ENCODE assay signal across 8 cellular contexts in the genomic region with DNA sequence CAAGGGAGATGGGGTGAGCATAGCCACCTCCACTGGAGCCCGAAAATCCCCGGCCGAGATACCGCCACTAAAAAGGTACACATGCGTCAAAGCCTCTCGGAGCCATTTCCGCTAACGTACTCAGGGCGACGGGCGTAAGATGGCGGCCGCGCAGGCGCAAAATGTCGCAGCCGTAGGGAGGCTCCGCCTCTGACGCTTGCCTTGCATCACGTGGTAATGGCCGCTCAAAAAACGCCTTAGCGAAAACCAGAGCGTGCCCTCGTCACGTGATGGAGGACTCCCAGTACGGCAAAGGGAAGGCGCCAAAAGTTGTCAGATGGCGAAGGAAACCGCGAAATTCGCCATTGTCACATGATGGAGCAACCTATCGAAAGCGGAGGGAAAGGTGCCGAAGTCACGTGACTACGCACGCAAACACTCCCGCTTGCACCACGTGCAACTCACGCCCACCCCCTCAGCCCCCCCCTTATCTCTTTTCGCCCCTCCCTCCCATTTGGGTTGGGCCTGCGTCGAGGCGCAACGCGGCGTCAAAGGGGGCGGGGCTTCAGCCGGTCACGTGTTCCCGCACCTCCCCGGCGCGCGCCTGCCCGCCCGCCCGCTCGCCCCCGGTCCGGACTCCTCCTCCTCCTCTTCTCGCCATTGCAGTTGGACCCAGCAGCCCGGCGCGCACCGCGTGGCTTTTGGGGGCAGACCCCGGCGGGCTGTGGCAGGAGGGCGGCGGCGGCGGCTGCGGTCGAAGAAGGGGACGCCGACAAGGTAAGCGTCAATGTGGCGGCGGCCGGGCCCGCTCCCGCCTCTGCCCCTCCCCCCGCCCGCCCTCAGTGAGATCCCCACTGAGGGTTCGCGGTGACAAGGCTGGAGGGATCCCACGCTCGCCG. TPM values are rescaled to one million over a fixed set of nuclear protein-coding genes. Genes with fewer than 3 reads are reported as not detected.
DNase-seq lines count a peak whose midpoint lies in the region; ATAC-seq and TF ChIP-seq lines count a peak whose summit lies in the region.

Gene ILF3, plus strand, starts transcription at position 615 of the 878 bp plus-strand sequence. CDS start 16,260 bp downstream, outside the sequence.

- intact Hi-C loops in activated CD4-positive, alpha-beta T cell treated with anti-CD3 and anti-CD28 coated beads, Interleukin-2, amount 10 ng/mL, durations not matched to agents 24 days and 14 days (cut with micrococcal nuclease), result loop anchor here (1.0 to 10.0 kb wide), 9 partner anchors 47 to 459 kb away; partner anchors contain the start of genes CDC37, DNMT1, KEAP1 and KRI1
- intact Hi-C loops in colonic mucosa (cut with DNase I), result no loop called here

- no peak for TF ChIP-seq CTCF in BJ (IDR thresholded peaks at IDR 0.05; ENCODE audit: insufficient read depth, low read depth, low read length)
- TF ChIP-seq CTCF in colonic mucosa (IDR thresholded peaks at IDR 0.05), result no peak

- CTCF ChIA-PET in BJ (lab: Yijun Ruan, JAX), result interaction anchor here (0.7 to 2.4 kb wide), 3 partner anchors 9 to 230 kb away, joined by 3 to 7 read pairs (median 3); no protein-coding TSS in a partner anchor

- POLR2A ChIA-PET in BJ (lab: Charles Lee), result no interaction called here

- no peaks in the 10 kb centered on the region for H3K27me3 ChIP-seq in BJ (ENCODE audit: control insufficient read depth, insufficient read depth, low read length)
- no peaks in the 10 kb centered on the region for H3K27me3 ChIP-seq in colonic mucosa

- no peaks in the 10 kb centered on the region for H3K9me3 Mint-ChIP-seq in activated CD4-positive, alpha-beta T cell treated with anti-CD3 and anti-CD28 coated beads, Interleukin-2, amount 10 ng/mL, durations not matched to agents 24 days and 14 days

- H3K27ac Mint-ChIP-seq in activated CD4-positive, alpha-beta T cell treated with anti-CD3 and anti-CD28 coated beads, Interleukin-2, amount 10 ng/mL, durations not matched to agents 24 days and 14 days, result peak within 1 kb of the TSS; percentile 99

- peak within 1 kb of the TSS; percentile 99 for H3K4me3 Mint-ChIP-seq in activated CD4-positive, alpha-beta T cell treated with anti-CD3 and anti-CD28 coated beads, Interleukin-2, amount 10 ng/mL, durations not matched to agents 24 days and 14 days

- peak within 1 kb of the TSS; percentile 97 to 99 for H3K9ac ChIP-seq in colonic mucosa (ENCODE audit: low read depth in 2 of 2, low read length in 2 of 2)

- H3K27ac ChIP-seq in colonic mucosa, result peak within 1 kb of the TSS; percentile 95

- no peaks in the 10 kb centered on the region for H3K9me3 ChIP-seq in colonic mucosa

- peaks cover 41% of the 10 kb centered on the region for H3K36me3 Mint-ChIP-seq in activated CD4-positive, alpha-beta T cell treated with anti-CD3 and anti-CD28 coated beads, Interleukin-2, amount 10 ng/mL, durations not matched to agents 24 days and 14 days (ENCODE audit: low read depth)

- DNase-seq in BJ (ENCODE audit: low read depth) (peak; percentile 100), NCI-H526 treated with DMSO at 0.1 percent for 48 hours (lab: John Stamatoyannopoulos, UW) (peak; percentile 97), colonic mucosa (peak; percentile 99), kidney tubule cell (ENCODE audit: low spot score) (peak; percentile 100)
- peak; percentile 100 for DNase-seq in activated CD4-positive, alpha-beta T cell treated with anti-CD3 and anti-CD28 coated beads, Interleukin-2, amount 10 ng/mL, durations not matched to agents 24 days and 14 days
- peak; percentile 98 to 100 (median 98) for DNase-seq in stimulated activated CD4-positive, alpha-beta T cell treated with anti-CD3 and anti-CD28 coated beads, Interleukin-1b, Interleukin-23, amount 100 ng/mL, for 24 hours (ENCODE audit: low read depth in 4 of 4, low spot score in 1 of 4)

- H3K27me3 Mint-ChIP-seq in activated CD4-positive, alpha-beta T cell treated with anti-CD3 and anti-CD28 coated beads, Interleukin-2, amount 10 ng/mL, durations not matched to agents 24 days and 14 days, result peaks cover 2% of the 10 kb centered on the region

- H3K4me1 Mint-ChIP-seq in activated CD4-positive, alpha-beta T cell treated with anti-CD3 and anti-CD28 coated beads, Interleukin-2, amount 10 ng/mL, durations not matched to agents 24 days and 14 days, result peaks cover 28% of the 10 kb centered on the region

- H3K4me3 ChIP-seq in BJ (ENCODE audit: low read depth, low read length) (peak within 1 kb of the TSS; percentile 53), colonic mucosa (peak within 1 kb of the TSS; percentile 98)

- H3K4me1 ChIP-seq in colonic mucosa, result peaks cover 9% of the 10 kb centered on the region

- ATAC-seq in GM19324 (IDR thresholded peaks at IDR 0.05; ENCODE audit: low FRiP score, unreplicated experiment) (peak; percentile 85), HG03469 (IDR thresholded peaks at IDR 0.05; ENCODE audit: unreplicated experiment) (peak; percentile 51)

- H3K36me3 ChIP-seq in BJ (ENCODE audit: control insufficient read depth, insufficient read depth, low read length), result peaks cover 1% of the 10 kb centered on the region; the same call in 1 of the 2 replicates
- no peaks in the 10 kb centered on the region for H3K36me3 ChIP-seq in colonic mucosa

RNA-seq across cellular contexts. Expression of gene ILF3, which starts in this region (rescaled TPM):
- polyA plus RNA-seq in BJ (2011; rRNA removed), result 99.0 and 148 TPM in 2 replicates
- 74.9 and 75.6 TPM in 2 replicates for polyA minus RNA-seq in BJ (2011; rRNA and poly(A)+ RNA removed)
- 588 TPM in 2 replicates for total RNA-seq in activated CD4-positive, alpha-beta T cell treated with anti-CD3 and anti-CD28 coated beads, Interleukin-2, amount 10 ng/mL, durations not matched to agents 24 days and 14 days
- 100 to 1,000 TPM; 143 to 271 TPM for total RNA-seq in colonic mucosa

Comparison
In these comparisons a context has a peak if more than half of its experiments do, and no peak if none do; other contexts are left out.
1. Peak in every context shown above with its lines: DNase-seq, ATAC-seq, H3K4me3 ChIP-seq and H3K27ac ChIP-seq.